8 cellular contexts compared by ENCODE assay signal in genomic region chr20:63290677-63291472, GRCh38. TPM values are rescaled to one million over a fixed set of nuclear protein-coding genes. Genes with fewer than 3 reads are reported as not detected.
DNase-seq lines count a peak whose midpoint lies in the region; ATAC-seq and FAIRE-seq lines count a peak whose summit lies in the region.

No MANE protein-coding gene starts in this region.

- no peak for FAIRE-seq in RCC 7860 (lab: Jason Lieb, UNC)

- DNase-seq in Right ventricle myocardium inferior (ENCODE audit: missing footprints) (peak; percentile 64), cardiac septum (ENCODE audit: low spot score) (no peak), RCC 7860 (ENCODE audit: low spot score) (peak; percentile 13), Right ventricle myocardium superior (peak; percentile 67)
- DNase-seq in activated effector memory CD4-positive, alpha-beta T cell treated with Interleukin-2 at 50 U/mL for 16 hours = peak; percentile 38
- DNase-seq in stimulated activated CD4-positive, alpha-beta T cell treated with anti-CD3 and anti-CD28 coated beads, Interleukin-12 subunit alpha, Interleukin-12 subunit beta, amount 100 ng/mL, for 48 hours (ENCODE audit: low read depth in 2 of 3, low spot score in 1 of 3) = peak; percentile 31 to 62 (median 56)

- ATAC-seq in Right ventricle myocardium inferior = peak; percentile 33
- peak; percentile 49 for ATAC-seq in Right ventricle myocardium superior (ENCODE audit: poor library complexity)
- no peak for ATAC-seq in HG03439 (IDR thresholded peaks at IDR 0.05; ENCODE audit: unreplicated experiment)
- ATAC-seq in HG02970 (IDR thresholded peaks at IDR 0.05; ENCODE audit: low FRiP score, unreplicated experiment) = no peak

- intact Hi-C loops in Right ventricle myocardium inferior (cut with DNase I) (no loop called here), cardiac septum (cut with DNase I) (no loop called here), Right ventricle myocardium superior (cut with DNase I) (no loop called here)

RNA-seq across cellular contexts. Expression of gene COL20A1, which starts 2.1 kb away (rescaled TPM):
- total RNA-seq in Right ventricle myocardium inferior (not detected), cardiac septum (0.22 TPM), Right ventricle myocardium superior (not detected)

RNA-seq across cellular contexts. Expression of gene ARFGAP1, which starts 18.3 kb away (rescaled TPM):
- total RNA-seq in Right ventricle myocardium inferior = 28.8 TPM
- total RNA-seq in cardiac septum = 49.5 TPM
- total RNA-seq in Right ventricle myocardium superior = 25.3 TPM

RNA-seq across cellular contexts. Expression of gene NKAIN4, which starts 36.6 kb away (rescaled TPM):
- total RNA-seq in Right ventricle myocardium inferior (not detected), cardiac septum (not detected), Right ventricle myocardium superior (not detected)

RNA-seq across cellular contexts. Expression of gene BIRC7, which starts 55.2 kb away (rescaled TPM):
- not detected for total RNA-seq in Right ventricle myocardium inferior
- total RNA-seq in cardiac septum = 1.1 TPM
- 0.22 TPM for total RNA-seq in Right ventricle myocardium superior

Comparison
In these comparisons a context has a peak if more than half of its experiments do, and no peak if none do; other contexts are left out.
1. ATAC-seq: peak in Right ventricle myocardium inferior (single experiment) and Right ventricle myocardium superior (single experiment); none in HG03439 (single experiment) and HG02970 (single experiment).